Comparison of ENCODE assay signal across 8 cellular contexts in the genomic region with DNA sequence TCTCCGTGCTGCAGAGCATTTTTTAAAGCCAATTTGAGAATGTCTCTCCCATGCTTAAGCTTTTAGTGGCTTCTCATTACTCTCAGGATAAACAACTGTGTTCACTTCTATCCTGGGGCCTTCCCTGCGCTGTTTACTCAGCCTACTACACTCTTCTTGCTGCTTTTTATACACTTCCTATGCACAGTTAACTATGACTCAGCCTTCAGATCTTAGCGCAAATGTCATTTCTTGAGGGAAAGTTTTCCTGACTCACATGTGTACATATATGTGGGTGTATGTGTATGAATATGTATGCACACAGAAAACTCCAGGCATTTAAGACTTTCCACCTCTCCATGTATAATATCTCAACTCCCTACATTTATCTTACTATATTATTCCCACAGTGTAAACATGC. TPM values are rescaled to one million over a fixed set of nuclear protein-coding genes. Genes with fewer than 3 reads are reported as not detected.
DNase-seq lines count a peak whose midpoint lies in the region; ATAC-seq and TF ChIP-seq lines count a peak whose summit lies in the region.

No MANE protein-coding gene starts in this region.

- H3K4me3 ChIP-seq in AG09309 (ENCODE audit: control insufficient read depth, low read depth, low read length): no peak overlapping the region
- H3K4me3 ChIP-seq in fibroblast of pulmonary artery (replicated peaks; ENCODE audit: low read depth, low read length): no peak overlapping the region
- H3K4me3 ChIP-seq in aorta (ENCODE audit: low read length in 2 of 2): no peak overlapping the region

- DNase-seq in AG09309 (ENCODE audit: low read depth): peak; percentile 41
- peak; percentile 77 for DNase-seq in fibroblast of pulmonary artery (ENCODE audit: low read depth)
- no peak for DNase-seq in aorta
- DNase-seq in NCI-H526 (lab: John Stamatoyannopoulos, UW): no peak

- 58 to 59% methylated on average over 3 of the region's 3 CpGs for WGBS in aorta, 2 donors

- no peak overlapping the region for H3K27ac ChIP-seq in aorta (ENCODE audit: low read depth in 1 of 2, low read length in 2 of 2)

- ATAC-seq in GM21717 (IDR thresholded peaks at IDR 0.05; ENCODE audit: unreplicated experiment): peak; percentile 49
- ATAC-seq in SK-N-SH treated with all-trans-retinoic acid at 6 μM for 48 hours: peak; percentile 91
- peak; percentile 26 for ATAC-seq in aorta (ENCODE audit: low FRiP score)
- ATAC-seq in HG03469 (IDR thresholded peaks at IDR 0.05; ENCODE audit: unreplicated experiment): no peak
- ATAC-seq in HG02938 (IDR thresholded peaks at IDR 0.05; ENCODE audit: unreplicated experiment): no peak

- no peaks in the 10 kb centered on the region for H3K27me3 ChIP-seq in aorta (ENCODE audit: control insufficient read depth in 1 of 2, insufficient read depth in 2 of 2, low read length in 1 of 2)

- no peaks in the 10 kb centered on the region for H3K36me3 ChIP-seq in aorta (ENCODE audit: control insufficient read depth in 1 of 2, insufficient read depth in 2 of 2, low read length in 1 of 2)

- TF ChIP-seq CTCF in AG09309 (IDR thresholded peaks at IDR 0.05; ENCODE audit: control insufficient read depth, insufficient read depth, low read depth, low read length, missing control alignments) (no peak), fibroblast of pulmonary artery (IDR thresholded peaks at IDR 0.05; ENCODE audit: low read length, missing control alignments) (no peak)

- intact Hi-C loops in aorta (cut with DNase I): no loop called here

- H3K9me3 ChIP-seq in aorta (ENCODE audit: control insufficient read depth, low read length): no peaks in the 10 kb centered on the region

- H3K4me1 ChIP-seq in aorta (ENCODE audit: control insufficient read depth in 1 of 2, insufficient read depth in 2 of 2, low read length in 2 of 2): peaks cover 0 to 2% of the 10 kb centered on the region in 2 donors

TF ChIP-seq in SK-N-SH treated with all-trans-retinoic acid at 6 μM for 48 hours, 23 proteins besides CTCF, POLR2A, EP300 and RAD21:
- TF ChIP-seq ESRRG (CRISPR knock-in tag; IDR thresholded peaks at IDR 0.05) (no peak), ARNTL (CRISPR knock-in tag; IDR thresholded peaks at IDR 0.05; ENCODE audit: borderline replicate concordance, low read depth) (no peak), BACH2 (CRISPR knock-in tag; IDR thresholded peaks at IDR 0.05; ENCODE audit: borderline replicate concordance) (no peak), ZNF565 (CRISPR knock-in tag; conservative IDR thresholded peaks at IDR 0.05; ENCODE audit: low read depth) (no peak), PPARA (CRISPR knock-in tag; IDR thresholded peaks at IDR 0.05; ENCODE audit: borderline replicate concordance) (no peak), ZNF8 (CRISPR knock-in tag; IDR thresholded peaks at IDR 0.05) (no peak), ZFP30 (CRISPR knock-in tag; IDR thresholded peaks at IDR 0.05) (no peak), SNAI2 (CRISPR knock-in tag; IDR thresholded peaks at IDR 0.05) (no peak), RARB (CRISPR knock-in tag; IDR thresholded peaks at IDR 0.05) (no peak)
- TF ChIP-seq, protein P1, sequence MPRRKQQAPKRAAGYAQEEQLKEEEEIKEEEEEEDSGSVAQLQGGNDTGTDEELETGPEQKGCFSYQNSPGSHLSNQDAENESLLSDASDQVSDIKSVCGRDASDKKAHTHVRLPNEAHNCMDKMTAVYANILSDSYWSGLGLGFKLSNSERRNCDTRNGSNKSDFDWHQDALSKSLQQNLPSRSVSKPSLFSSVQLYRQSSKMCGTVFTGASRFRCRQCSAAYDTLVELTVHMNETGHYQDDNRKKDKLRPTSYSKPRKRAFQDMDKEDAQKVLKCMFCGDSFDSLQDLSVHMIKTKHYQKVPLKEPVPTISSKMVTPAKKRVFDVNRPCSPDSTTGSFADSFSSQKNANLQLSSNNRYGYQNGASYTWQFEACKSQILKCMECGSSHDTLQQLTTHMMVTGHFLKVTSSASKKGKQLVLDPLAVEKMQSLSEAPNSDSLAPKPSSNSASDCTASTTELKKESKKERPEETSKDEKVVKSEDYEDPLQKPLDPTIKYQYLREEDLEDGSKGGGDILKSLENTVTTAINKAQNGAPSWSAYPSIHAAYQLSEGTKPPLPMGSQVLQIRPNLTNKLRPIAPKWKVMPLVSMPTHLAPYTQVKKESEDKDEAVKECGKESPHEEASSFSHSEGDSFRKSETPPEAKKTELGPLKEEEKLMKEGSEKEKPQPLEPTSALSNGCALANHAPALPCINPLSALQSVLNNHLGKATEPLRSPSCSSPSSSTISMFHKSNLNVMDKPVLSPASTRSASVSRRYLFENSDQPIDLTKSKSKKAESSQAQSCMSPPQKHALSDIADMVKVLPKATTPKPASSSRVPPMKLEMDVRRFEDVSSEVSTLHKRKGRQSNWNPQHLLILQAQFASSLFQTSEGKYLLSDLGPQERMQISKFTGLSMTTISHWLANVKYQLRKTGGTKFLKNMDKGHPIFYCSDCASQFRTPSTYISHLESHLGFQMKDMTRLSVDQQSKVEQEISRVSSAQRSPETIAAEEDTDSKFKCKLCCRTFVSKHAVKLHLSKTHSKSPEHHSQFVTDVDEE (CRISPR knock-in tag; IDR thresholded peaks at IDR 0.05): no peak

RNA-seq across cellular contexts. Expression of gene THAP12, which starts 9.8 kb away (rescaled TPM):
- total RNA-seq in aorta: 10 to 100 TPM; 36.7 to 41.0 TPM
- 10 to 100 TPM; 20.4 to 27.7 TPM for polyA plus RNA-seq in aorta

RNA-seq across cellular contexts. Expression of gene GVQW3, which starts 10.0 kb away (rescaled TPM):
- total RNA-seq in aorta: 1 to 10 TPM; 1.9 to 3.7 TPM
- polyA plus RNA-seq in aorta: 1 to 10 TPM in 1 of 2 donors, under 1 TPM in 1; 0.50 to 2.0 TPM

Comparison
In these comparisons a context has a peak if more than half of its experiments do, and no peak if none do; other contexts are left out.
1. DNase-seq: peak in AG09309 (single experiment) and fibroblast of pulmonary artery (single experiment); none in aorta (0 of 2) and NCI-H526 (0 of 2).
2. ATAC-seq: peak in GM21717 (single experiment), SK-N-SH treated with all-trans-retinoic acid at 6 μM for 48 hours (single experiment) and aorta (single experiment); none in HG03469 (single experiment) and HG02938 (single experiment).